ENCODE assay signal across 9 cellular contexts in genomic region chr21:34545079-34545884, GRCh38. TPM values are rescaled to one million over a fixed set of nuclear protein-coding genes. Genes with fewer than 3 reads are reported as not detected.
A peak's percentile ranks its signal among the peaks of the same experiment; 100 is the strongest.
DNase-seq lines count a peak whose midpoint lies in the region; ATAC-seq, FAIRE-seq and TF ChIP-seq lines count a peak whose summit lies in the region.
"Had no signal": no experiment of that assay in that cellular context is flagged by ENCODE, and none has a peak within 500 bp of the region (broad histone marks: within the 10 kb centered on the region; RNA-seq: fewer than 3 reads in every experiment).

No MANE protein-coding gene starts in this region.

- H3K27me3 Mint-ChIP-seq in stimulated activated naive CD8-positive, alpha-beta T cell treated with anti-CD3 and anti-CD28 coated beads, Interleukin-15, amount 100 ng/mL, for 72 hours: no peaks in the 10 kb centered on the region
- H3K27me3 Mint-ChIP-seq: activated naive CD8-positive, alpha-beta T cell had no signal

- peak overlapping the region; percentile 23 for H3K4me2 ChIP-seq in Loucy (ENCODE audit: low read depth, low read length, poor library complexity, severe bottlenecking)
- peak overlapping the region; percentile 48; the same call in 1 of the 2 replicates for H3K4me2 ChIP-seq in K562 (ENCODE audit: insufficient read depth, low read length)

- in situ Hi-C loops in K562 (cut with MboI): no loop called here

- TF ChIP-seq EP300 in K562 (IDR thresholded peaks at IDR 0.05; ENCODE audit: low read length): peak; percentile 55; the same call in 1 of the 2 replicates

- H4K20me1 ChIP-seq in Loucy (ENCODE audit: insufficient read depth, low read length, poor library complexity, severe bottlenecking): no peaks in the 10 kb centered on the region
- H4K20me1 ChIP-seq in K562 (replicated peaks; ENCODE audit: control insufficient read depth, insufficient read depth, low read length): no peaks in the 10 kb centered on the region

- H3K36me3 ChIP-seq in H7 (replicated peaks; ENCODE audit: control insufficient read depth, insufficient read depth, low read length) (no peaks in the 10 kb centered on the region), Loucy (ENCODE audit: insufficient read depth, low read length) (no peaks in the 10 kb centered on the region), K562 (ENCODE audit: control insufficient read depth, insufficient read depth, low read length) (no peaks in the 10 kb centered on the region)

- H3K4me1 ChIP-seq in Loucy (ENCODE audit: insufficient read depth, low read length, poor library complexity, severe bottlenecking): peaks cover 12% of the 10 kb centered on the region
- H3K4me1 ChIP-seq in K562 (replicated peaks in 1 of 2; ENCODE audit: control insufficient read depth in 2 of 2, insufficient read depth in 2 of 2, low read length in 2 of 2): peaks cover 0 to 14% of the 10 kb centered on the region in 2 experiments; a peak in 3 of 5 replicates

- peaks cover 40% of the 10 kb centered on the region for H3K4me1 Mint-ChIP-seq in stimulated activated naive CD8-positive, alpha-beta T cell treated with anti-CD3 and anti-CD28 coated beads, Interleukin-15, amount 100 ng/mL, for 72 hours

- H3K9me2 ChIP-seq in Loucy (replicated peaks; ENCODE audit: low read depth, low read length): no peaks in the 10 kb centered on the region

- POLR2A ChIA-PET in K562 (lab: Yijun Ruan, JAX): no interaction called here

- H3K9me3 ChIP-seq in Loucy (ENCODE audit: insufficient read depth, low read depth, low read length) (no peaks in the 10 kb centered on the region), K562 (replicated peaks; ENCODE audit: control insufficient read depth, insufficient read depth, low read depth, low read length) (no peaks in the 10 kb centered on the region; the same call in 1 of the 2 replicates)

- peak overlapping the region; percentile 93 to 98 for H3K27ac Mint-ChIP-seq in stimulated activated naive CD8-positive, alpha-beta T cell treated with anti-CD3 and anti-CD28 coated beads, Interleukin-15, amount 100 ng/mL, for 72 hours
- H3K27ac Mint-ChIP-seq: activated naive CD8-positive, alpha-beta T cell had no signal

- CTCF ChIA-PET in K562 (lab: Yijun Ruan, JAX; ENCODE audit: low intra/inter-chr PET ratio): no interaction called here

- TF ChIP-seq POLR2A in GM18505 (IDR thresholded peaks at IDR 0.05; ENCODE audit: borderline replicate concordance, extremely low read depth, insufficient read depth, insufficient read length) (peak; percentile 70), K562 (conservative IDR thresholded peaks at IDR 0.05) (no peak)

- H3K27ac ChIP-seq in K562 (ENCODE audit: extremely low read depth, low read depth, low read length): peak overlapping the region; percentile 31; the same call in 1 of the 3 replicates

- 30% methylated on average over 10 of the region's 10 CpGs for WGBS in K562 (ENCODE audit: insufficient coverage, low coverage, missing lambda C conversion rate)

- H3K9me1 ChIP-seq in K562 (ENCODE audit: control insufficient read depth, insufficient read depth, low read length): no peaks in the 10 kb centered on the region

- peak; percentile 23 for DNase-seq in H7
- DNase-seq in K562 (ENCODE audit: extremely low read depth in 1 of 4, low spot score in 3 of 4): peak in 1 of 4 experiments; percentile 15
- peak; percentile 87 for DNase-seq in islet precursor cell
- DNase-seq in stimulated activated naive CD8-positive, alpha-beta T cell treated with anti-CD3 and anti-CD28 coated beads, Interleukin-15, amount 100 ng/mL, for 72 hours: peak; percentile 18 to 63
- DNase-seq in NCI-H2107 treated with DMSO at 0.1 percent for 48 hours (lab: John Stamatoyannopoulos, UW; ENCODE audit: unreplicated experiment): no peak
- no peak for DNase-seq in posterior vena cava (ENCODE audit: low spot score)

- no TSS peak for BruUV-seq in K562 (replicated peaks; lab: Mats Ljungman, UMichigan)

- H3K27me3 ChIP-seq in H7 (ENCODE audit: control insufficient read depth, insufficient read depth, low read length) (no peaks in the 10 kb centered on the region), Loucy (ENCODE audit: insufficient read depth, low read length, poor library complexity, severe bottlenecking) (no peaks in the 10 kb centered on the region), K562 (ENCODE audit: control insufficient read depth in 2 of 2, insufficient read depth in 2 of 2, low read length in 2 of 2) (no peaks in the 10 kb centered on the region; a peak in 2 of 5 replicates)

- peak; percentile 9; a peak in 2 of 4 replicates for TF ChIP-seq RAD21 in K562 (CRISPR knock-in tag; conservative IDR thresholded peaks at IDR 0.05 in 1 of 2, IDR thresholded peaks at IDR 0.05 in 1 of 2)

- no peaks in the 10 kb centered on the region for H3F3A ChIP-seq in Loucy (ENCODE audit: low read depth)

- peak; percentile 85 for ATAC-seq in GM18505 (IDR thresholded peaks at IDR 0.05; ENCODE audit: unreplicated experiment)
- ATAC-seq in K562: peak; percentile 57
- peak; percentile 93 for ATAC-seq in stimulated activated naive CD8-positive, alpha-beta T cell treated with anti-CD3 and anti-CD28 coated beads, Interleukin-15, amount 100 ng/mL, for 72 hours

- intact Hi-C loops in K562 (cut with micrococcal nuclease): no loop called here
- intact Hi-C loops in posterior vena cava (cut with DNase I): no loop called here

- peak overlapping the region; percentile 24 to 29 for H3K4me3 Mint-ChIP-seq in stimulated activated naive CD8-positive, alpha-beta T cell treated with anti-CD3 and anti-CD28 coated beads, Interleukin-15, amount 100 ng/mL, for 72 hours
- H3K4me3 Mint-ChIP-seq: activated naive CD8-positive, alpha-beta T cell had no signal

- FAIRE-seq in K562 (lab: Jason Lieb, UNC): no peak

- H3K9me3 Mint-ChIP-seq in stimulated activated naive CD8-positive, alpha-beta T cell treated with anti-CD3 and anti-CD28 coated beads, Interleukin-15, amount 100 ng/mL, for 72 hours: peaks cover 5 to 7% of the 10 kb centered on the region in 2 donors

- no peaks in the 10 kb centered on the region for H3K79me2 ChIP-seq in Loucy (ENCODE audit: insufficient read depth, low read length)
- H3K79me2 ChIP-seq in K562 (ENCODE audit: control insufficient read depth, insufficient read depth, low read length): no peaks in the 10 kb centered on the region

- TF ChIP-seq CTCF in Loucy (conservative IDR thresholded peaks at IDR 0.05; ENCODE audit: low read length) (no peak), K562 (IDR thresholded peaks at IDR 0.05 in 2 of 3, conservative IDR thresholded peaks at IDR 0.05 in 1 of 3; ENCODE audit: insufficient read depth in 2 of 3, low read depth in 1 of 3, low read length in 3 of 3) (no peak)

- peak overlapping the region; percentile 25; the same call in 1 of the 2 replicates for H2AFZ ChIP-seq in Loucy (ENCODE audit: low read length)
- peak overlapping the region; percentile 46; the same call in 1 of the 2 replicates for H2AFZ ChIP-seq in K562 (ENCODE audit: low read depth, low read length)

- H3K4me3 ChIP-seq in H7 (ENCODE audit: insufficient read depth, low read depth, low read length) (no peak overlapping the region), Loucy (ENCODE audit: low read length, poor library complexity, severe bottlenecking) (no peak overlapping the region), K562 (no peak overlapping the region)

- H3K9ac ChIP-seq in Loucy (ENCODE audit: low read depth, low read length, poor library complexity, severe bottlenecking) (no peak overlapping the region), K562 (ENCODE audit: insufficient read depth in 1 of 2, low read depth in 2 of 2, low read length in 2 of 2) (no peak overlapping the region)

TF ChIP-seq in K562, 482 proteins besides CTCF, POLR2A, EP300 and RAD21 (continues in another document):
- TF ChIP-seq HBP1 (CRISPR knock-in tag; IDR thresholded peaks at IDR 0.05) (no peak), NR2C2 (CRISPR knock-in tag; IDR thresholded peaks at IDR 0.05) (0 out of 2 replicates have a peak, but pooled peaks have one; percentile 46), NR2C2 (tag; IDR thresholded peaks at IDR 0.05) (peak; percentile 92), ZNF197 (CRISPR knock-in tag; IDR thresholded peaks at IDR 0.05; ENCODE audit: low read depth) (peak; percentile 66; the same call in 1 of the 2 replicates), MIER1 (IDR thresholded peaks at IDR 0.05; ENCODE audit: low read depth) (no peak)

RNA-seq across cellular contexts. Expression of gene KCNE1, which starts 33.3 kb away (rescaled TPM):
- total RNA-seq in H7 (2014; rRNA removed; shearing (Covaris generic)): 0.10 TPM in 1 of 2 replicates, not detected in the other
- 0.79 and 1.0 TPM in 2 replicates for total RNA-seq in K562 (2011; cell fraction: chromatin; rRNA removed; ENCODE audit: low replicate concordance)
- 0.33 and 0.39 TPM in 2 replicates for total RNA-seq in K562 (2011; cell fraction: nucleolus; rRNA removed)
- total RNA-seq in K562 (2011; cell fraction: nucleoplasm; rRNA removed): 0.37 and 1.1 TPM in 2 replicates
- total RNA-seq in K562 (2014; rRNA removed) (0.12 TPM in 1 of 2 replicates, not detected in the other), K562 (2014; rRNA removed; fragmentation: Illumina TruSeq; extraction: Trizol) (0.16 and 0.22 TPM in 2 replicates), K562 (2015; rRNA removed; fragmentation: Illumina TruSeq; extraction: Trizol) (0.07 and 0.11 TPM in 2 replicates), K562 (2021) (0.16 and 0.34 TPM in 2 replicates), posterior vena cava (1 to 10 TPM; 3.9 to 4.5 TPM)
- polyA plus RNA-seq in K562 (2011; rRNA removed) (0.09 and 0.22 TPM in 2 replicates), K562 (2014; fragmentation: Illumina TruSeq; extraction: Trizol) (0.07 and 0.08 TPM in 2 replicates), K562 (2014; fragmentation: Nextera tagmentation; extraction: Ambion mirVana) (not detected), K562 (2014; rRNA removed) (0.05 TPM in 1 of 2 replicates, not detected in the other)
- 0.09 TPM in 1 of 2 replicates, not detected in the other for polyA plus RNA-seq in K562 (2011; cell fraction: cytosol; rRNA removed)
- 0.13 and 0.36 TPM in 2 replicates for polyA plus RNA-seq in K562 (2011; cell fraction: nucleus; rRNA removed)
- polyA plus RNA-seq in K562 (2012): 0.07 and 0.10 TPM in 2 replicates
- polyA minus RNA-seq in K562 (2011; rRNA and poly(A)+ RNA removed): 0.09 TPM in 1 of 2 replicates, not detected in the other
- polyA minus RNA-seq in K562 (2011; cell fraction: cytosol; rRNA and poly(A)+ RNA removed): not detected in 2 replicates
- polyA minus RNA-seq in K562 (2011; cell fraction: nucleus; rRNA and poly(A)+ RNA removed): 0.13 and 0.56 TPM in 2 replicates

Comparison
In these comparisons a context has a peak if more than half of its experiments do, and no peak if none do; other contexts are left out.
1. DNase-seq: peak in H7 (single experiment), islet precursor cell (single experiment) and stimulated activated naive CD8-positive, alpha-beta T cell treated with anti-CD3 and anti-CD28 coated beads, Interleukin-15, amount 100 ng/mL, for 72 hours (2 of 2); none in NCI-H2107 treated with DMSO at 0.1 percent for 48 hours (single experiment) and posterior vena cava (single experiment).
2. Peak in every context shown above with its lines, with median percentiles within 50 percentile points of each other: ATAC-seq.